ENCODE assay signal across 23 cellular contexts in the genomic region with DNA sequence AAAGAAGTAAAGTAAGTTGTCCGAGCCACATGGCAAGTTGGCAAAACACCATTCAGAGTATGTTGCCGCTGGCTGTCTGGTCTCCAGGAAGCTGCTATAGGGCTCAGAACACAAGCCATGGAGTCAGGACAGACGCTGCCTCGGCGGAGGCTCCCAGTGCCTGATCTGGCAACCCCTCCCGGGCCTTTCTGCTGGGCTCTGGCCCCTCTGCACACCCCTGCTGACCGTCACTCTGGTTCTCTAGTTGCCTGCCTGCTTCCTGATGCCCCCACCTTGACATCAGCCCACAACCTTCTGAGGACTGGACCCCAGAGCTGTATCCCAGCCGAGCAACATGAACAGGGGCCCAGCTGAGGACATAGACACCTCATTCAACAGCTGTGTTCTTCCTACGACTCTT. TPM values are rescaled to one million over a fixed set of nuclear protein-coding genes. Genes with fewer than 3 reads are reported as not detected.
DNase-seq lines count a peak whose midpoint lies in the region; ATAC-seq and TF ChIP-seq lines count a peak whose summit lies in the region.
"Had no signal": no experiment of that assay in that cellular context is flagged by ENCODE, and none has a peak within 500 bp of the region (broad histone marks: within the 10 kb centered on the region; RNA-seq: fewer than 3 reads in every experiment).

No MANE protein-coding gene starts in this region.

- peak overlapping the region; percentile 4 to 92 (median 90) for H3K27ac ChIP-seq in gastrocnemius medialis
- H3K27ac ChIP-seq: 22Rv1, SJCRH30 had no signal

- no peak overlapping the region for H3K4me3 ChIP-seq in gastrocnemius medialis
- H3K4me3 ChIP-seq: GM12878, GM23338, SJCRH30 had no signal

- TF ChIP-seq POLR2A in gastrocnemius medialis (IDR thresholded peaks at IDR 0.05): no peak

- no peaks in the 10 kb centered on the region for H3K27me3 Mint-ChIP-seq in neural crest cell (ENCODE audit: low read depth)
- H3K27me3 Mint-ChIP-seq in type B pancreatic cell: peaks cover 3% of the 10 kb centered on the region
- H3K27me3 Mint-ChIP-seq: B cell had no signal

- H3K27ac Mint-ChIP-seq in neural crest cell (ENCODE audit: unreplicated experiment) (peak overlapping the region; percentile 75), type B pancreatic cell (peak overlapping the region; percentile 17)
- H3K27ac Mint-ChIP-seq: B cell; CD4-positive, alpha-beta memory T cell; GM23338 had no signal

- H3K4me1 ChIP-seq in gastrocnemius medialis: peaks cover 72 to 90% of the 10 kb centered on the region in 2 donors

- H3K36me3 ChIP-seq in gastrocnemius medialis: peaks cover 0 to 4% of the 10 kb centered on the region in 2 donors
- H3K36me3 ChIP-seq: SJCRH30 had no signal

- no peaks in the 10 kb centered on the region for H3K36me3 Mint-ChIP-seq in neural crest cell (ENCODE audit: low read depth)
- no peaks in the 10 kb centered on the region for H3K36me3 Mint-ChIP-seq in type B pancreatic cell
- H3K36me3 Mint-ChIP-seq: CD4-positive, alpha-beta memory T cell had no signal

- H3K4me3 Mint-ChIP-seq in neural crest cell (no peak overlapping the region), type B pancreatic cell (no peak overlapping the region)
- H3K4me3 Mint-ChIP-seq: B cell; CD4-positive, alpha-beta memory T cell; GM23338 had no signal

- H3K4me1 Mint-ChIP-seq in neural crest cell (peaks cover 35% of the 10 kb centered on the region), type B pancreatic cell (ENCODE audit: unreplicated experiment) (peaks cover 24% of the 10 kb centered on the region)
- H3K4me1 Mint-ChIP-seq: B cell; CD4-positive, alpha-beta memory T cell had no signal

- H3K9me3 Mint-ChIP-seq in neural crest cell: no peaks in the 10 kb centered on the region
- peaks cover 3% of the 10 kb centered on the region for H3K9me3 Mint-ChIP-seq in type B pancreatic cell
- H3K9me3 Mint-ChIP-seq: CD4-positive, alpha-beta memory T cell; GM23338 had no signal

- H3K27me3 ChIP-seq in gastrocnemius medialis: no peaks in the 10 kb centered on the region
- H3K27me3 ChIP-seq: SJCRH30 had no signal

- intact Hi-C loops in Right ventricle myocardium inferior (cut with DNase I) (no loop called here), cardiac septum (cut with DNase I) (no loop called here), gastrocnemius medialis (cut with DNase I; ENCODE audit: low total_unique reads) (loop anchor here (10.0 kb wide), 1 partner anchor 592 kb away; no protein-coding TSS in a partner anchor)

- no peaks in the 10 kb centered on the region for H3K9me3 ChIP-seq in gastrocnemius medialis
- H3K9me3 ChIP-seq: SJCRH30 had no signal

- in situ Hi-C loops in gastrocnemius medialis (cut with MboI; ENCODE audit: low sequenced_read_pairs in 4 of 4): no loop called here

- no peak for TF ChIP-seq CTCF in neural crest cell (conservative IDR thresholded peaks at IDR 0.05)
- no peak for TF ChIP-seq CTCF in gastrocnemius medialis (IDR thresholded peaks at IDR 0.05 in 4 of 5, conservative IDR thresholded peaks at IDR 0.05 in 1 of 5)
- TF ChIP-seq CTCF in type B pancreatic cell (conservative IDR thresholded peaks at IDR 0.05): no peak

- DNase-seq in Right ventricle myocardium inferior (ENCODE audit: missing footprints) (peak; percentile 67), cardiac septum (ENCODE audit: low spot score) (no peak), neural crest cell (ENCODE audit: low read depth, low spot score) (no peak), gastrocnemius medialis (no peak), type B pancreatic cell (ENCODE audit: extremely low spot score, unreplicated experiment) (no peak), NCI-H69 (lab: John Stamatoyannopoulos, UW) (no peak)
- DNase-seq: CD4-positive, alpha-beta memory T cell; DMS153; EL; HCEC 1CT; KBM-7; MV-4-11; NCI-H2107; NCI-H226; PC-3; RPMI8226; SJCRH30 had no signal

- ATAC-seq in Right ventricle myocardium inferior (no peak), gastrocnemius medialis (no peak), HG03025 (IDR thresholded peaks at IDR 0.05; ENCODE audit: low FRiP score, unreplicated experiment) (no peak), HG02885 (IDR thresholded peaks at IDR 0.05; ENCODE audit: poor library complexity, unreplicated experiment) (no peak)
- ATAC-seq: GM12878, GM23338, PC-3 had no signal

RNA-seq across cellular contexts. Expression of a gene that starts 39.1 kb away (rescaled TPM):
- total RNA-seq in Right ventricle myocardium inferior (74.1 TPM), cardiac septum (45.7 TPM), neural crest cell (11.3 and 13.3 TPM in 2 replicates), gastrocnemius medialis (10 to 100 TPM; 26.5 to 50.2 (median 43.8) TPM), type B pancreatic cell (ENCODE audit: low replicate concordance) (9.4 and 28.8 TPM in 2 replicates)
